Comparison of ENCODE assay signal across 14 cellular contexts in genomic region chr1:159938221-159938852, GRCh38. TPM values are rescaled to one million over a fixed set of nuclear protein-coding genes. Genes with fewer than 3 reads are reported as not detected.
A peak's percentile ranks its signal among the peaks of the same experiment; 100 is the strongest.
DNase-seq lines count a peak whose midpoint lies in the region; ATAC-seq and TF ChIP-seq lines count a peak whose summit lies in the region.
"Had no signal": no experiment of that assay in that cellular context is flagged by ENCODE, and none has a peak within 500 bp of the region (broad histone marks: within the 10 kb centered on the region; RNA-seq: fewer than 3 reads in every experiment).

No MANE protein-coding gene starts in this region.

- peak; percentile 79 for DNase-seq in D341Med (ENCODE audit: low spot score)
- DNase-seq in H7 = peak; percentile 38
- peak; percentile 99 for DNase-seq in WERI-Rb-1
- DNase-seq in activated naive CD4-positive, alpha-beta T cell (lab: John Stamatoyannopoulos, UW) = no peak
- DNase-seq in activated CD4-positive, alpha-beta T cell treated with anti-CD3 and anti-CD28 coated beads, Interleukin-2, amount 50 U/mL, for 48 hours = no peak
- DNase-seq: CD8-positive, alpha-beta memory T cell; stimulated activated CD4-positive, alpha-beta T cell treated with anti-CD3 and anti-CD28 coated beads, Interleukin-4, amount 100 ng/mL, for 4 hours had no signal

- peaks cover 71% of the 10 kb centered on the region for H3K4me1 ChIP-seq in mucosa of stomach (ENCODE audit: control insufficient read depth, insufficient read depth, low read length)
- H3K4me1 ChIP-seq: prostate gland had no signal

- H3K36me3 ChIP-seq in H7 (replicated peaks; ENCODE audit: control insufficient read depth, insufficient read depth, low read length) (no peaks in the 10 kb centered on the region; the same call in none of the 2 replicates), WERI-Rb-1 (peaks cover 96% of the 10 kb centered on the region), mucosa of stomach (ENCODE audit: control insufficient read depth, insufficient read depth, low read length) (no peaks in the 10 kb centered on the region)
- H3K36me3 ChIP-seq: prostate gland had no signal

- no peaks in the 10 kb centered on the region for H3K27me3 ChIP-seq in H7 (ENCODE audit: control insufficient read depth, insufficient read depth, low read length)
- no peaks in the 10 kb centered on the region for H3K27me3 ChIP-seq in WERI-Rb-1 (ENCODE audit: insufficient read depth, low read depth, severe bottlenecking)
- H3K27me3 ChIP-seq in mucosa of stomach (ENCODE audit: control insufficient read depth, insufficient read depth, low read length) = no peaks in the 10 kb centered on the region

- peak overlapping the region; percentile 38 for H3K9ac ChIP-seq in mucosa of stomach (ENCODE audit: low read length)

- ATAC-seq in GM21526 (IDR thresholded peaks at IDR 0.05; ENCODE audit: low FRiP score, unreplicated experiment) (no peak), HG02623 (IDR thresholded peaks at IDR 0.05; ENCODE audit: unreplicated experiment) (no peak)
- ATAC-seq: HCT116 had no signal

- H3K9me3 ChIP-seq in WERI-Rb-1 (ENCODE audit: severe bottlenecking) (no peaks in the 10 kb centered on the region), mucosa of stomach (ENCODE audit: control insufficient read depth, low read length) (no peaks in the 10 kb centered on the region)
- H3K9me3 ChIP-seq: prostate gland had no signal

- H3K4me3 ChIP-seq in H7 (ENCODE audit: insufficient read depth, low read depth, low read length) = no peak overlapping the region
- H3K4me3 ChIP-seq in WERI-Rb-1 (ENCODE audit: low read depth, low read length) = peak overlapping the region; percentile 38
- H3K4me3 ChIP-seq in mucosa of stomach (ENCODE audit: low read length) = peak overlapping the region; percentile 10
- H3K4me3 ChIP-seq: prostate gland had no signal

- peak overlapping the region; percentile 97 for H3K27ac ChIP-seq in WERI-Rb-1
- H3K27ac ChIP-seq: prostate gland had no signal

- TF ChIP-seq CTCF in WERI-Rb-1 (IDR thresholded peaks at IDR 0.05; ENCODE audit: low read depth, low read length) = no peak

RNA-seq across cellular contexts. Expression of gene IGSF9, which starts 7.1 kb away (rescaled TPM):
- total RNA-seq in H7 (2014; rRNA removed; shearing (Covaris generic)) = 4.4 and 6.1 TPM in 2 replicates
- total RNA-seq: activated T-helper 1 cell treated with anti-CD3 and anti-CD28 coated beads, Interleukin-12 subunit alpha, Interleukin-12 subunit beta, Interleukin-2, Interleukin-4 antibody, amounts not matched to agents 30 ng/mL and 10 ng/mL and 1 ng/mL, durations not matched to agents 14 hours and 24 hours and 36 hours had no signal

RNA-seq across cellular contexts. Expression of gene TAGLN2, which starts 13.0 kb away (rescaled TPM):
- total RNA-seq in H7 (2014; rRNA removed; shearing (Covaris generic)) = 242 and 387 TPM in 2 replicates

RNA-seq across cellular contexts. Expression of gene SLAMF9, which starts 15.7 kb away (rescaled TPM):
- not detected in 2 replicates for total RNA-seq in H7 (2014; rRNA removed; shearing (Covaris generic))
- total RNA-seq: activated T-helper 1 cell treated with anti-CD3 and anti-CD28 coated beads, Interleukin-12 subunit alpha, Interleukin-12 subunit beta, Interleukin-2, Interleukin-4 antibody, amounts not matched to agents 30 ng/mL and 10 ng/mL and 1 ng/mL, durations not matched to agents 14 hours and 24 hours and 36 hours; CD8-positive, alpha-beta memory T cell; mesenteric fat pad; prostate gland had no signal

RNA-seq across cellular contexts. Expression of gene CFAP45, which starts 38.4 kb away (rescaled TPM):
- total RNA-seq in H7 (2014; rRNA removed; shearing (Covaris generic)) = 0.17 and 1.6 TPM in 2 replicates

Comparison
In these comparisons a context has a peak if more than half of its experiments do, and no peak if none do; other contexts are left out.
1. DNase-seq: peak in D341Med (single experiment), H7 (single experiment) and WERI-Rb-1 (single experiment); none in activated naive CD4-positive, alpha-beta T cell (0 of 4) and activated CD4-positive, alpha-beta T cell treated with anti-CD3 and anti-CD28 coated beads, Interleukin-2, amount 50 U/mL, for 48 hours (0 of 2).